ENCODE assay signal across 1 cellular context in the genomic region with DNA sequence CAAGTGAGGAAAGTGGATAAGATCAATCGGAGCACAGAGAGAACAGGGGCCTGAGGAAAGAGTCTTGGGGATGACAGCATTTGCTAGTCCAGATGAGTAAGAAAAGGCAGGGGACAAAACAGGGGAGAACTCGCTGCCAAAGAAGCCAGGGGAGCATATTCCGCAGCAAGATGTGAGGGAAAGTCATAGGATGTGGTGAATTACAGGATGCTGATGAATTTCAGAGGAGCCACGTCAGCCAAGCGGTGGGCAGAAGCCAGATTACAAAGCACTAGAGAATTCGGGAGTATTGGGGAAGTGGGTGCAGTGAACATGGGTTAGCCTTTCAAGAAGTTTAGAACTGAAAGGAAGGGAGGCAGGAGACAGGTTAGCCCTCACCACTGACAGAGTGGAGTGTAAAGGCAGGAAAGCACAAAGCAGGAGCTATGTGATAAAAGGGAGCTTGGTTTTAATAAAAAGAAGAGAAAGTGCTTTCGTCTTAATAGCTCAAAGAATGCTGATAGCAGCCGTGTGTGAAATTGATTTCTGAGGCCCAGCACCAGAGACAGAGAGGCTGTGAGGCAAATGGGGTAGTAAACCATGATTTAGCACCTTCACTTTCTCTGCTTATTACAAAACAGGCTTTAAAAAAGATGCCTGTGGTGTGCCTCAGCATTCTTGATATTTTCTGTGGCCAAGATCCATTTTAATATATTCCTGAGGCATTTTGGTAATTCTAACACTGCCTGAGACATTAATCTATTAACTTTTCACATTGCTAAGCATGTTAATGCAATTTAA.
TF ChIP-seq lines count a peak whose summit lies in the region.

No MANE protein-coding gene starts in this region.

TF ChIP-seq in endothelial cell of umbilical vein, 7 proteins besides CTCF, POLR2A, EP300 and RAD21 (continued from another document):
- TF ChIP-seq, protein P1, sequence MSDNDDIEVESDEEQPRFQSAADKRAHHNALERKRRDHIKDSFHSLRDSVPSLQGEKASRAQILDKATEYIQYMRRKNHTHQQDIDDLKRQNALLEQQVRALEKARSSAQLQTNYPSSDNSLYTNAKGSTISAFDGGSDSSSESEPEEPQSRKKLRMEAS (IDR thresholded peaks at IDR 0.05; ENCODE audit: insufficient read depth, insufficient read length), result no peak
- TF ChIP-seq FOS (IDR thresholded peaks at IDR 0.05; ENCODE audit: borderline replicate concordance, insufficient read depth, low read length) (peak; percentile 100), POLR2AphosphoS5 (IDR thresholded peaks at IDR 0.05; ENCODE audit: insufficient read depth, low read depth, low read length) (peak; percentile 73), GATA2 (IDR thresholded peaks at IDR 0.05; ENCODE audit: insufficient read depth, insufficient read length, low read depth, low read length) (peak; percentile 90), EZH2 (IDR thresholded peaks at IDR 0.05; ENCODE audit: borderline replicate concordance, low read depth, low read length, severe bottlenecking) (no peak)
